Comparison of ENCODE assay signal across 24 cellular contexts in the genomic region with DNA sequence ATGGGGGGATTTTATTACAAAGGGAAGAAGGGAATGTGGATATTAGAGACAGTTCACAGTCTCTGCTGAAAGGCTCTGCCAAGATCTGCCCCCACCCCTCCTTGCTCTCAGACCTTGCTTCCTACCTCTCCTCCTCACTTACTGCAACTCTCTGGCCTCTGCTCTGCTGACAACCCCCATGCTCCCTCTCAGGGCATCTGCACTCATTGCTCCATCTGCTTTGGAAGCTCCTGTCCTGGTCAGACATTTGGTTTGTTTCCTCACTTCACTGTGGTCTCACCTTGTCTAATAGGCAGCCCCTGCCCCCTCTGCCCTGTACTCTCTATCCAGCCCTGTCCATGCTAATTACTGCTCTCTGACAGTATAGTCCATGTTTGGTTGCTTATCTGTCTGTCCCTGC.
DNase-seq lines count a peak whose midpoint lies in the region; ATAC-seq and TF ChIP-seq lines count a peak whose summit lies in the region.
"Had no signal": no experiment of that assay in that cellular context is flagged by ENCODE, and none has a peak within 500 bp of the region (broad histone marks: within the 10 kb centered on the region; RNA-seq: fewer than 3 reads in every experiment).

No MANE protein-coding gene starts in this region.

- DNase-seq in AG04450 (ENCODE audit: low read depth, low spot score), result no peak
- DNase-seq in SJSA1 (ENCODE audit: low read depth in 1 of 2, low spot score in 2 of 2), result no peak
- no peak for DNase-seq in endothelial cell (ENCODE audit: low spot score)
- DNase-seq in osteoblast (ENCODE audit: insufficient read length, low spot score, missing footprints), result no peak
- DNase-seq in COLO668 (lab: John Stamatoyannopoulos, UW; ENCODE audit: unreplicated experiment), result no peak
- no peak for DNase-seq in GDM1 (lab: John Stamatoyannopoulos, UW)
- DNase-seq in DMS 273 (lab: John Stamatoyannopoulos, UW; ENCODE audit: unreplicated experiment), result no peak
- DNase-seq: ACHN; activated CD4-positive, alpha-beta T cell treated with anti-CD3 and anti-CD28 coated beads, Interleukin-2, amount 50 U/mL, for 48 hours; effector CD8-positive, alpha-beta T cell; left ventricle myocardium superior; NCI-H2081 treated with DMSO at 0.1 percent for 48 hours; NCI-H446; stimulated activated CD8-positive, alpha-beta memory T cell treated with anti-CD3 and anti-CD28 coated beads, Interleukin-4, amount 100 ng/mL, for 48 hours; T-helper 9 cell had no signal

- CTCF ChIA-PET in AG04450 (lab: Charles Lee), result interaction anchor here (1.3 kb wide), 1 partner anchor 12 kb away, joined by 3 read pairs; no protein-coding TSS in a partner anchor

- peak overlapping the region; percentile 39 for H3K27ac Mint-ChIP-seq in endothelial cell (ENCODE audit: unreplicated experiment)
- H3K27ac Mint-ChIP-seq: activated naive CD8-positive, alpha-beta T cell; activated T-helper 2 cell treated with anti-CD3 and anti-CD28 coated beads, Interferon-gamma antibody, Interleukin-2, Interleukin-4, amounts not matched to agents 10 μg/mL and 5 μg/mL and 100 μg/mL, durations not matched to agents 14 hours and 24 hours and 36 hours; natural killer cell treated with Interleukin-12 subunit alpha and Interleukin-12 subunit beta and Interleukin-15 and Interleukin-18, amount 100 ng/mL, for 72 hours; type B pancreatic cell; WTC11 had no signal

- no peak for ATAC-seq in HG03521 (IDR thresholded peaks at IDR 0.05; ENCODE audit: unreplicated experiment)
- ATAC-seq: gastroesophageal sphincter; left ventricle myocardium superior; natural killer cell treated with Interleukin-12 subunit alpha and Interleukin-12 subunit beta and Interleukin-15 and Interleukin-18, amount 100 ng/mL, for 72 hours; WTC11 had no signal

- H3K9me3 Mint-ChIP-seq in endothelial cell (ENCODE audit: unreplicated experiment), result no peaks in the 10 kb centered on the region
- H3K9me3 Mint-ChIP-seq: activated T-helper 2 cell treated with anti-CD3 and anti-CD28 coated beads, Interferon-gamma antibody, Interleukin-2, Interleukin-4, amounts not matched to agents 10 μg/mL and 5 μg/mL and 100 μg/mL, durations not matched to agents 14 hours and 24 hours and 36 hours; natural killer cell treated with Interleukin-12 subunit alpha and Interleukin-12 subunit beta and Interleukin-15 and Interleukin-18, amount 100 ng/mL, for 72 hours; type B pancreatic cell; WTC11 had no signal

- no peaks in the 10 kb centered on the region for H3K27me3 ChIP-seq in AG04450 (ENCODE audit: control insufficient read depth, insufficient read depth, low read length)
- H3K27me3 ChIP-seq in SJSA1 (replicated peaks), result no peaks in the 10 kb centered on the region
- no peaks in the 10 kb centered on the region for H3K27me3 ChIP-seq in osteoblast (ENCODE audit: insufficient read depth, low read length)
- H3K27me3 ChIP-seq: BLaER1 treated with 17β-estradiol and CSF1 and Interleukin-3, amounts not matched to agents 10 nM and 100 nM; gastroesophageal sphincter; MG63 had no signal

- H3K4me1 ChIP-seq in SJSA1 (replicated peaks), result peaks cover 39% of the 10 kb centered on the region
- H3K4me1 ChIP-seq in osteoblast (ENCODE audit: insufficient read depth, low read length), result peaks cover 39% of the 10 kb centered on the region

- H3K4me3 ChIP-seq in AG04450 (ENCODE audit: low read depth, low read length) (no peak overlapping the region), SJSA1 (no peak overlapping the region), osteoblast (ENCODE audit: insufficient read depth, low read length) (no peak overlapping the region)
- H3K4me3 ChIP-seq: BLaER1 treated with 17β-estradiol and CSF1 and Interleukin-3, amounts not matched to agents 10 nM and 100 nM; gastroesophageal sphincter; MG63 had no signal

- H3K79me2 ChIP-seq in osteoblast (ENCODE audit: insufficient read depth, low read length), result no peaks in the 10 kb centered on the region

- no peak for TF ChIP-seq CTCF in AG04450 (IDR thresholded peaks at IDR 0.05; ENCODE audit: low read depth, low read length)
- no peak for TF ChIP-seq CTCF in endothelial cell (IDR thresholded peaks at IDR 0.05; ENCODE audit: unreplicated experiment)
- TF ChIP-seq CTCF in osteoblast (IDR thresholded peaks at IDR 0.05; ENCODE audit: extremely low read depth, low read depth, low read length), result no peak

- peaks cover 11% of the 10 kb centered on the region for H3K4me1 Mint-ChIP-seq in endothelial cell (ENCODE audit: unreplicated experiment)

- H3K4me2 ChIP-seq in osteoblast (ENCODE audit: insufficient read depth, low read length), result no peak overlapping the region

- POLR2A ChIA-PET in AG04450 (lab: Yijun Ruan, JAX), result interaction anchor here (0.7 to 2.1 kb wide), 2 partner anchors 11 to 80 kb away, joined by 4 to 10 read pairs; no protein-coding TSS in a partner anchor

- peaks cover 3% of the 10 kb centered on the region for H3K36me3 Mint-ChIP-seq in endothelial cell (ENCODE audit: low read depth, unreplicated experiment)
- H3K36me3 Mint-ChIP-seq: natural killer cell treated with Interleukin-12 subunit alpha and Interleukin-12 subunit beta and Interleukin-15 and Interleukin-18, amount 100 ng/mL, for 72 hours; WTC11 had no signal

- no peaks in the 10 kb centered on the region for H3K27me3 Mint-ChIP-seq in endothelial cell (ENCODE audit: unreplicated experiment)
- H3K27me3 Mint-ChIP-seq: activated naive CD8-positive, alpha-beta T cell; type B pancreatic cell had no signal

- H4K20me1 ChIP-seq in osteoblast (ENCODE audit: insufficient read depth, low read length), result no peaks in the 10 kb centered on the region
- H4K20me1 ChIP-seq: BLaER1 treated with 17β-estradiol and CSF1 and Interleukin-3, amounts not matched to agents 10 nM and 100 nM had no signal

- no peak overlapping the region for H3K4me3 Mint-ChIP-seq in endothelial cell (ENCODE audit: unreplicated experiment)
- H3K4me3 Mint-ChIP-seq: activated naive CD8-positive, alpha-beta T cell; natural killer cell treated with Interleukin-12 subunit alpha and Interleukin-12 subunit beta and Interleukin-15 and Interleukin-18, amount 100 ng/mL, for 72 hours; WTC11 had no signal

- no peak overlapping the region for H2AFZ ChIP-seq in osteoblast (ENCODE audit: low read length)

- H3K27ac ChIP-seq in AG04450 (ENCODE audit: low read depth, low read length) (peak overlapping the region; percentile 4), SJSA1 (peak overlapping the region; percentile 18; the same call in 1 of the 2 replicates), osteoblast (ENCODE audit: low read depth, low read length) (peak overlapping the region; percentile 61)
- H3K27ac ChIP-seq: BLaER1 treated with 17β-estradiol and CSF1 and Interleukin-3, amounts not matched to agents 10 nM and 100 nM had no signal

- no peaks in the 10 kb centered on the region for H3K9me3 ChIP-seq in AG04450 (ENCODE audit: control insufficient read depth, insufficient read depth, low read length)
- H3K9me3 ChIP-seq in SJSA1 (replicated peaks), result no peaks in the 10 kb centered on the region
- no peaks in the 10 kb centered on the region for H3K9me3 ChIP-seq in osteoblast (ENCODE audit: low read depth, low read length)
- H3K9me3 ChIP-seq: gastroesophageal sphincter, MG63 had no signal

- H3K36me3 ChIP-seq in SJSA1 (no peaks in the 10 kb centered on the region), osteoblast (ENCODE audit: insufficient read depth, low read length) (no peaks in the 10 kb centered on the region)
- H3K36me3 ChIP-seq: BLaER1 treated with 17β-estradiol and CSF1 and Interleukin-3, amounts not matched to agents 10 nM and 100 nM; gastroesophageal sphincter; MG63 had no signal

Comparison
In these comparisons a context has a peak if more than half of its experiments do, and no peak if none do; other contexts are left out.
1. H3K27ac ChIP-seq: peak in every context shown above with its lines; median percentile 61 in osteoblast; 18 in SJSA1; 4 in AG04450.